7 cellular contexts compared by ENCODE assay signal in the genomic region with DNA sequence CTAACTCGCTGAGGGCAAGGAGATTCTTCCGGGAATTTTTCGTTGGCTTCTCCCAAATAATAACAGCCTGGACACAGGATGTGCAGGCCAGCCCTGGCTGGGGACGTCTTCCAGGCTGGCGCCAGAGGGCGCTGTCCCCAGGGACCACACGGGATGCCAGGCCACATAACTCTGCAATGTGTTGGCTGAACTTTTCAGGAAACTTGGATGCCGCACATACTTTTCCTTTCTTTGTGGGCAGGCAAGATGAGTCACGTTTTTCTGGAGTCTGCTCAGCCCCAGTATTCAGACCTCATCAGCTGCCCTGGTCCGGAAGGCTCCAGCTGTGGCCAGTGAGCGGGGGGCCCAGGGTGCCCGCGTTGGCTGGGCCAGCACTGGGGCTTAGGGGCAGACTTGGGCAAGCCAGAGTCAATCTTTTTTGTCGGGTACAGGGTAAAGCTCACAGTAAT.
DNase-seq lines count a peak whose midpoint lies in the region; ATAC-seq, FAIRE-seq and TF ChIP-seq lines count a peak whose summit lies in the region.

No MANE protein-coding gene starts in this region.

- peak overlapping the region; percentile 29 to 75 for H3K27ac ChIP-seq in aorta (ENCODE audit: low read depth in 1 of 2, low read length in 2 of 2)

- WGBS in aorta, 2 donors, result 2 to 4% methylated on average over 14 of the region's 14 CpGs

- peak; percentile 92 for ATAC-seq in aorta (ENCODE audit: low FRiP score)
- ATAC-seq in GM21723 (IDR thresholded peaks at IDR 0.05; ENCODE audit: unreplicated experiment), result no peak

- H3K9me3 ChIP-seq in aorta (ENCODE audit: control insufficient read depth, low read length), result no peaks in the 10 kb centered on the region

- no peaks in the 10 kb centered on the region for H3K27me3 Mint-ChIP-seq in mesothelial cell of epicardium (ENCODE audit: low read depth)

- intact Hi-C loops in aorta (cut with DNase I), result loop anchor here in 1 of 2 donors (10.0 kb wide), 1 partner anchor 509 kb away; a partner anchor contains a TSS

- H3K27me3 ChIP-seq in H7 (ENCODE audit: control insufficient read depth, insufficient read depth, low read length) (no peaks in the 10 kb centered on the region), aorta (ENCODE audit: control insufficient read depth in 1 of 2, insufficient read depth in 2 of 2, low read length in 1 of 2) (no peaks in the 10 kb centered on the region)

- H3K4me3 Mint-ChIP-seq in mesothelial cell of epicardium, result no peak overlapping the region

- no peaks in the 10 kb centered on the region for H3K36me3 Mint-ChIP-seq in mesothelial cell of epicardium

- peak; percentile 100 for TF ChIP-seq CTCF in epithelial cell of proximal tubule (conservative IDR thresholded peaks at IDR 0.05; ENCODE audit: low read depth, low read length)
- TF ChIP-seq CTCF in mesothelial cell of epicardium (IDR thresholded peaks at IDR 0.05; ENCODE audit: unreplicated experiment), result peak; percentile 85

- peak; percentile 98 for FAIRE-seq in RCC 7860 (lab: Jason Lieb, UNC)

- DNase-seq in DMS153 treated with DMSO at 0.1 percent for 48 hours (lab: John Stamatoyannopoulos, UW; ENCODE audit: unreplicated experiment), result peak; percentile 5
- DNase-seq in H7, result peak; percentile 96
- peak; percentile 100 for DNase-seq in RCC 7860 (ENCODE audit: low spot score)
- DNase-seq in epithelial cell of proximal tubule (ENCODE audit: low read depth), result peak; percentile 91
- peak; percentile 65 to 87 for DNase-seq in mesothelial cell of epicardium (ENCODE audit: low spot score in 2 of 2, unreplicated experiment in 2 of 2)
- peak; percentile 90 to 96 for DNase-seq in aorta

- no peaks in the 10 kb centered on the region for H3K9me3 Mint-ChIP-seq in mesothelial cell of epicardium

- H3K4me1 Mint-ChIP-seq in mesothelial cell of epicardium, result peaks cover 53% of the 10 kb centered on the region

- H3K27ac Mint-ChIP-seq in mesothelial cell of epicardium, result peak overlapping the region; percentile 93

- H3K4me3 ChIP-seq in H7 (ENCODE audit: insufficient read depth, low read depth, low read length) (no peak overlapping the region), epithelial cell of proximal tubule (ENCODE audit: low read depth, low read length) (no peak overlapping the region), aorta (ENCODE audit: low read length in 2 of 2) (no peak overlapping the region)

- no peaks in the 10 kb centered on the region for H3K4me1 ChIP-seq in aorta (ENCODE audit: control insufficient read depth in 1 of 2, insufficient read depth in 2 of 2, low read length in 2 of 2)

- no peaks in the 10 kb centered on the region for H3K36me3 ChIP-seq in H7 (replicated peaks; ENCODE audit: control insufficient read depth, insufficient read depth, low read length)
- no peaks in the 10 kb centered on the region for H3K36me3 ChIP-seq in aorta (ENCODE audit: control insufficient read depth in 1 of 2, insufficient read depth in 2 of 2, low read length in 1 of 2)

Comparison
In these comparisons a context has a peak if more than half of its experiments do, and no peak if none do; other contexts are left out.
1. DNase-seq: peak in every context shown above with its lines; median percentile 100 in RCC 7860; 96 in H7; 93 in aorta; 91 in epithelial cell of proximal tubule; 76 in mesothelial cell of epicardium; 5 in DMS153 treated with DMSO at 0.1 percent for 48 hours.